ENCODE assay signal across 25 cellular contexts in the genomic region with DNA sequence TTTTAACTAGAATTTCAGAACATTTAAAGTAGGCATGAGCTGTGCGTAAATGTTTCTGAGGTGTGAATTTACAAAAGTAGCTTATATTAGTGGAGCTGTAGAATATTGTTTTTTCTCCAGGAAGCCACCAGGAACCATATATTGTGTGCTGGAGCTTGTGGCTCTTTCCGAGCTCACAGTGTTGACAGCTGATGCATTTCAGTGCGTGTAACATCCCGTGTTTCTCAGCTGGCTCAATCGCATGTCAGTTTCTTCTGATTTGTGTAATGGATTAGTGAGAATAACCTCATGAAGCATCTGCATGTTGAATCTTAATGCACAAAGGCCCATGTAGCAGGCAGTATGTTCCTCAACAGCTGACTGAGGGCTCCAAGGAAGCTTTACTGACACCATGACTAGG.
"Had no signal": no experiment of that assay in that cellular context is flagged by ENCODE, and none has a peak within 500 bp of the region (broad histone marks: within the 10 kb centered on the region; RNA-seq: fewer than 3 reads in every experiment).

No MANE protein-coding gene starts in this region.

- H3K9me3 ChIP-seq: colonic mucosa, esophagus muscularis mucosa, esophagus squamous epithelium, gastrocnemius medialis, gastroesophageal sphincter, heart left ventricle, heart right ventricle had no signal

- DNase-seq: colonic mucosa; cortex of kidney; dermis blood vessel endothelial cell; dorsolateral prefrontal cortex; effector CD4-positive, alpha-beta T cell; effector CD8-positive, alpha-beta T cell; effector memory CD4-positive, alpha-beta T cell; effector memory CD8-positive, alpha-beta T cell; endodermal cell; erythroblast; esophagus squamous epithelium; foreskin fibroblast; foreskin keratinocyte; foreskin melanocyte; gastrocnemius medialis; glutamatergic neuron; head of caudate nucleus; heart left ventricle; heart right ventricle had no signal

- H3K27me3 Mint-ChIP-seq: dendritic cell treated with granulocyte-macrophage colony-stimulating factor and Interleukin-4, amounts not matched to agents 40 ng/mL and 50 ng/mL, for 4 days; effector memory CD8-positive, alpha-beta T cell had no signal

- H3K36me3 ChIP-seq: colonic mucosa, esophagus muscularis mucosa, esophagus squamous epithelium, gastrocnemius medialis, gastroesophageal sphincter, heart left ventricle, heart right ventricle had no signal

- H3K27ac Mint-ChIP-seq: dendritic cell treated with granulocyte-macrophage colony-stimulating factor and Interleukin-4, amounts not matched to agents 40 ng/mL and 50 ng/mL, for 4 days; endodermal cell had no signal

- H3K4me3 ChIP-seq: colonic mucosa, coronary artery, dorsolateral prefrontal cortex, esophagus muscularis mucosa, esophagus squamous epithelium, gastrocnemius medialis, gastroesophageal sphincter, heart left ventricle, heart right ventricle had no signal

- H3K27ac ChIP-seq: colonic mucosa, coronary artery, dorsolateral prefrontal cortex, epithelial cell of prostate, esophagus muscularis mucosa, esophagus squamous epithelium, foreskin keratinocyte, gastrocnemius medialis, gastroesophageal sphincter, heart left ventricle, heart right ventricle had no signal

- H3K4me1 ChIP-seq: colonic mucosa, foreskin keratinocyte, gastrocnemius medialis, gastroesophageal sphincter had no signal

- H3K9me3 Mint-ChIP-seq: dendritic cell treated with granulocyte-macrophage colony-stimulating factor and Interleukin-4, amounts not matched to agents 40 ng/mL and 50 ng/mL, for 4 days; effector memory CD8-positive, alpha-beta T cell; endodermal cell had no signal

- H3K27me3 ChIP-seq: colonic mucosa, dorsolateral prefrontal cortex, esophagus muscularis mucosa, esophagus squamous epithelium, foreskin keratinocyte, gastrocnemius medialis, gastroesophageal sphincter, heart left ventricle, heart right ventricle had no signal

- ATAC-seq: effector memory CD8-positive, alpha-beta T cell; esophagus mucosa; foreskin keratinocyte; gastrocnemius medialis; gastroesophageal sphincter; heart left ventricle; heart right ventricle had no signal

- H3K4me3 Mint-ChIP-seq: dendritic cell treated with granulocyte-macrophage colony-stimulating factor and Interleukin-4, amounts not matched to agents 40 ng/mL and 50 ng/mL, for 4 days; effector memory CD8-positive, alpha-beta T cell; endodermal cell had no signal
